ENCODE assay signal across 21 cellular contexts in genomic region chr13:80717834-80718233, GRCh38.
"Had no signal": no experiment of that assay in that cellular context is flagged by ENCODE, and none has a peak within 500 bp of the region (broad histone marks: within the 10 kb centered on the region; RNA-seq: fewer than 3 reads in every experiment).

No MANE protein-coding gene starts in this region.

- H3K4me3 ChIP-seq: esophagus squamous epithelium, gastroesophageal sphincter, left ventricle myocardium inferior, lower lobe of right lung, ovary, right lobe of liver, testis, tibial nerve, upper lobe of right lung had no signal

- H3K4me1 ChIP-seq: esophagus squamous epithelium, gastroesophageal sphincter, lower lobe of right lung, right lobe of liver, testis, tibial nerve, upper lobe of right lung had no signal

- H3K36me3 ChIP-seq: esophagus squamous epithelium, gastroesophageal sphincter, left ventricle myocardium inferior, lower lobe of right lung, ovary, right lobe of liver, tibial nerve, upper lobe of right lung had no signal

- H3K27me3 ChIP-seq: esophagus squamous epithelium, gastroesophageal sphincter, ovary, right lobe of liver, testis, tibial nerve, upper lobe of right lung had no signal

- H3K27ac ChIP-seq: epithelial cell of prostate, esophagus squamous epithelium, gastroesophageal sphincter, lower lobe of right lung, ovary, right lobe of liver, testis, tibial nerve, upper lobe of right lung had no signal

- ATAC-seq: effector memory CD8-positive, alpha-beta T cell; gastroesophageal sphincter; left cardiac atrium; lower lobe of right lung; natural killer cell; right lobe of liver; stimulated activated effector memory CD8-positive, alpha-beta T cell treated with anti-CD3 and anti-CD28 coated beads, Interleukin-12 subunit alpha, Interleukin-12 subunit beta, amount 100 ng/mL, for 72 hours; stimulated activated naive CD8-positive, alpha-beta T cell treated with anti-CD3 and anti-CD28 coated beads, Interleukin-15, amount 100 ng/mL, for 72 hours; upper lobe of right lung had no signal

- H3K9me3 ChIP-seq: esophagus squamous epithelium, lower lobe of right lung, ovary, right lobe of liver, testis, tibial nerve, upper lobe of right lung had no signal

- DNase-seq: cortex of kidney; effector memory CD8-positive, alpha-beta T cell; esophagus squamous epithelium; foreskin fibroblast; kidney; left cardiac atrium; left ventricle myocardium inferior; lower lobe of right lung; natural killer cell; nucleus accumbens; ovary; right lobe of liver; stimulated activated CD4-positive, alpha-beta T cell treated with anti-CD3 and anti-CD28 coated beads, Interleukin-4, amount 100 ng/mL, for 1 hour; stimulated activated CD8-positive, alpha-beta memory T cell treated with anti-CD3 and anti-CD28 coated beads, Interleukin-4, amount 100 ng/mL, for 48 hours; stimulated activated naive CD8-positive, alpha-beta T cell treated with anti-CD3 and anti-CD28 coated beads, Interleukin-15, amount 100 ng/mL, for 72 hours; testis; upper lobe of right lung had no signal
